In genomic region chr5:159775890-159776289, GRCh38 we compare ENCODE assay signal across 21 cellular contexts.
DNase-seq lines count a peak whose midpoint lies in the region; ATAC-seq, FAIRE-seq and TF ChIP-seq lines count a peak whose summit lies in the region.
"Had no signal": no experiment of that assay in that cellular context is flagged by ENCODE, and none has a peak within 500 bp of the region (broad histone marks: within the 10 kb centered on the region; RNA-seq: fewer than 3 reads in every experiment).

No MANE protein-coding gene starts in this region.

- H3K27me3 ChIP-seq in ascending aorta (no peaks in the 10 kb centered on the region), small intestine (ENCODE audit: control insufficient read depth in 2 of 2, insufficient read depth in 2 of 2, low read length in 2 of 2) (peaks cover 0 to 5% of the 10 kb centered on the region in 2 donors)

- peak; percentile 45 for ATAC-seq in stimulated activated naive CD8-positive, alpha-beta T cell treated with anti-CD3 and anti-CD28 coated beads, Interleukin-15, Interleukin-2, amounts not matched to agents 100 U/mL and 50 U/mL, for 24 hours
- no peak for ATAC-seq in stimulated activated naive CD8-positive, alpha-beta T cell treated with anti-CD3 and anti-CD28 coated beads, Interleukin-15, amount 100 ng/mL, for 72 hours
- no peak for ATAC-seq in HG03135 (IDR thresholded peaks at IDR 0.05; ENCODE audit: unreplicated experiment)
- ATAC-seq: A549; CD8-positive, alpha-beta T cell had no signal

- intact Hi-C loops in ascending aorta (cut with DNase I) = no loop called here

- H3K36me3 ChIP-seq in ascending aorta (no peaks in the 10 kb centered on the region), small intestine (ENCODE audit: control insufficient read depth in 2 of 2, insufficient read depth in 2 of 2, low read length in 2 of 2) (no peaks in the 10 kb centered on the region)
- H3K36me3 ChIP-seq: BLaER1 treated with 17β-estradiol and CSF1 and Interleukin-3, amounts not matched to agents 10 nM and 100 nM had no signal

- no peaks in the 10 kb centered on the region for H3K9me3 Mint-ChIP-seq in stimulated activated naive CD8-positive, alpha-beta T cell treated with anti-CD3 and anti-CD28 coated beads, Interleukin-15, amount 100 ng/mL, for 72 hours
- H3K9me3 Mint-ChIP-seq: CD8-positive, alpha-beta T cell had no signal

- H3K27ac Mint-ChIP-seq in stimulated activated naive CD8-positive, alpha-beta T cell treated with anti-CD3 and anti-CD28 coated beads, Interleukin-15, amount 100 ng/mL, for 72 hours = no peak overlapping the region
- H3K27ac Mint-ChIP-seq: CD8-positive, alpha-beta T cell had no signal

- no peak for DNase-seq in stimulated activated naive CD8-positive, alpha-beta T cell treated with anti-CD3 and anti-CD28 coated beads, Interleukin-15, Interleukin-2, amounts not matched to agents 100 U/mL and 50 U/mL, for 24 hours
- DNase-seq in stimulated activated naive CD8-positive, alpha-beta T cell treated with anti-CD3 and anti-CD28 coated beads, Interleukin-15, amount 100 ng/mL, for 72 hours = no peak
- DNase-seq in ascending aorta (ENCODE audit: low spot score in 2 of 2) = no peak
- DNase-seq in renal cortical epithelial cell (ENCODE audit: low read depth) = peak; percentile 27
- DNase-seq in midbrain (lab: John Stamatoyannopoulos, UW) = no peak
- DNase-seq in small intestine = no peak
- DNase-seq: CD8-positive, alpha-beta T cell; KBM-7; NCI-H1105 treated with DMSO at 0.1 percent for 48 hours; NCI-H1694; NCI-H510A; NCI-H748 treated with DMSO at 0.1 percent for 48 hours; NK-92 treated with Interleukin-12 subunit alpha and Interleukin-12 subunit beta, amount 100 ng/mL, for 24 hours; Right ventricle myocardium superior had no signal

- H3K4me3 ChIP-seq in ascending aorta (no peak overlapping the region), small intestine (ENCODE audit: low read depth in 1 of 2, low read length in 2 of 2) (no peak overlapping the region)
- H3K4me3 ChIP-seq: A549; BLaER1 treated with 17β-estradiol and CSF1 and Interleukin-3, amounts not matched to agents 10 nM and 100 nM had no signal

- H3K4me1 ChIP-seq in ascending aorta (peaks cover 3 to 53% of the 10 kb centered on the region in 2 donors), small intestine (ENCODE audit: control insufficient read depth in 2 of 2, insufficient read depth in 1 of 2, low read depth in 1 of 2, low read length in 1 of 2) (no peaks in the 10 kb centered on the region)

- H3K27me3 Mint-ChIP-seq in stimulated activated naive CD8-positive, alpha-beta T cell treated with anti-CD3 and anti-CD28 coated beads, Interleukin-15, amount 100 ng/mL, for 72 hours = peaks cover 28% of the 10 kb centered on the region

- H3K27ac ChIP-seq in ascending aorta = peak overlapping the region; percentile 94 to 95
- no peak overlapping the region for H3K27ac ChIP-seq in small intestine (ENCODE audit: low read depth in 1 of 2, low read length in 1 of 2)
- H3K27ac ChIP-seq: BLaER1 treated with 17β-estradiol and CSF1 and Interleukin-3, amounts not matched to agents 10 nM and 100 nM had no signal

- no peak for TF ChIP-seq CTCF in ascending aorta (IDR thresholded peaks at IDR 0.05)

- no peak overlapping the region for H3K4me3 Mint-ChIP-seq in stimulated activated naive CD8-positive, alpha-beta T cell treated with anti-CD3 and anti-CD28 coated beads, Interleukin-15, amount 100 ng/mL, for 72 hours
- H3K4me3 Mint-ChIP-seq: CD8-positive, alpha-beta T cell had no signal

- 83 to 86% (median 86%) methylated on average over 3 of the region's 3 CpGs for WGBS in small intestine, 3 donors

- peaks cover 40% of the 10 kb centered on the region for H3K4me1 Mint-ChIP-seq in stimulated activated naive CD8-positive, alpha-beta T cell treated with anti-CD3 and anti-CD28 coated beads, Interleukin-15, amount 100 ng/mL, for 72 hours

- no peak for FAIRE-seq in small intestine (lab: Jason Lieb, UNC)
- FAIRE-seq: A549, GM12892, GM18507, H1, RCC 7860 had no signal

- H3K9me3 ChIP-seq in ascending aorta = no peaks in the 10 kb centered on the region
- H3K9me3 ChIP-seq in small intestine (ENCODE audit: control insufficient read depth, low read depth) = no peaks in the 10 kb centered on the region
- H3K9me3 ChIP-seq: A549; BLaER1 treated with 17β-estradiol and CSF1 and Interleukin-3, amounts not matched to agents 10 nM and 100 nM had no signal

Comparison
In these comparisons a context has a peak if more than half of its experiments do, and no peak if none do; other contexts are left out.
1. H3K27ac ChIP-seq: peak in ascending aorta (2 of 2); none in small intestine (0 of 2).